Comparison of ENCODE assay signal across 7 cellular contexts in genomic region chr3:75171632-75172230, GRCh38.
DNase-seq lines count a peak whose midpoint lies in the region; FAIRE-seq and TF ChIP-seq lines count a peak whose summit lies in the region.

No MANE protein-coding gene starts in this region.

- in situ Hi-C loops in astrocyte of the spinal cord (cut with HindIII; ENCODE audit: low sequenced_read_pairs) = no loop called here

- no peak overlapping the region for H3K4me3 ChIP-seq in LNCaP clone FGC (ENCODE audit: low read depth, low read length)
- no peak overlapping the region for H3K4me3 ChIP-seq in astrocyte of the spinal cord (ENCODE audit: low read depth, low read length)

- FAIRE-seq in GM19239 (lab: Jason Lieb, UNC) = no peak

- TF ChIP-seq CTCF in LNCaP clone FGC (IDR thresholded peaks at IDR 0.05; ENCODE audit: control insufficient read depth, extremely low read depth, insufficient read depth) = peak; percentile 54
- peak; percentile 39 for TF ChIP-seq CTCF in astrocyte of the spinal cord (IDR thresholded peaks at IDR 0.05; ENCODE audit: low read depth, low read length)

- DNase-seq in GM03348 (ENCODE audit: low spot score) (peak; percentile 15), LNCaP clone FGC (ENCODE audit: low read depth) (peak; percentile 11), astrocyte of the spinal cord (ENCODE audit: low read depth, low spot score) (peak; percentile 4), midbrain (lab: John Stamatoyannopoulos, UW) (peak; percentile 24), NCI-H524 (lab: John Stamatoyannopoulos, UW) (no peak), GM19239 (ENCODE audit: insufficient read length, low spot score) (no peak)
- no peak for DNase-seq in activated CD4-positive, alpha-beta T cell treated with anti-CD3 and anti-CD28 coated beads for 4 hours

Comparison
In these comparisons a context has a peak if more than half of its experiments do, and no peak if none do; other contexts are left out.
1. DNase-seq: peak in GM03348 (single experiment), LNCaP clone FGC (single experiment), astrocyte of the spinal cord (single experiment) and midbrain (single experiment); none in NCI-H524 (0 of 2), activated CD4-positive, alpha-beta T cell treated with anti-CD3 and anti-CD28 coated beads for 4 hours (0 of 2) and GM19239 (single experiment).